ENCODE assay signal across 20 cellular contexts in the genomic region with DNA sequence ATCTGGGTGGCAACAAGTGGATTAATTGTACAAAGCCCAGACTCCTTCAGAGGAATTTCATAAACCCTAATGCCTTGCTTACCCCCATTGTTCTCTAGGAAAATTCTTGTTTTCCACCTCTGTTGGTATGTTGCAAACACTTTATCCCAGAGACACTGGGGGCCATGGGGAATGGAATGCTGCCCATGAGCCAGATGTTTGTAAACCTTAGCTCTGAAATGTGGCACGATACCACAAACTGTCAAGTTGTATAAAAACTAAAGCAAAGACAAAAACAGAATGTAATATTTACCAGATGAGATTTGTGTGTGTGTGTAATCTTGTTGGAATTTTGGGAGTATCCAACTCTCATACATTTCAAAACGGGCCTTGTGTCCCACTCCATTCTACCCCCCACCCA.
"Had no signal": no experiment of that assay in that cellular context is flagged by ENCODE, and none has a peak within 500 bp of the region (broad histone marks: within the 10 kb centered on the region; RNA-seq: fewer than 3 reads in every experiment).

No MANE protein-coding gene starts in this region.

- H3K4me3 ChIP-seq: body of pancreas, coronary artery, heart right ventricle, left lung, tibial nerve had no signal

- H3K36me3 ChIP-seq: heart right ventricle, left lung, tibial nerve had no signal

- H3K4me1 ChIP-seq: body of pancreas, left lung, tibial nerve had no signal

- H3K36me3 Mint-ChIP-seq: activated naive CD4-positive, alpha-beta T cell treated with anti-CD3 and anti-CD28 coated beads, Interleukin-2, amount 50 U/mL, for 24 hours had no signal

- H3K4me1 Mint-ChIP-seq: activated naive CD4-positive, alpha-beta T cell treated with anti-CD3 and anti-CD28 coated beads, Interleukin-2, amount 50 U/mL, for 24 hours had no signal

- H3K27ac Mint-ChIP-seq: activated naive CD4-positive, alpha-beta T cell treated with anti-CD3 and anti-CD28 coated beads, Interleukin-2, amount 50 U/mL, for 24 hours; memory B cell; nephron had no signal

- ATAC-seq: body of pancreas, heart right ventricle, left lung had no signal

- H3K9me3 Mint-ChIP-seq: activated naive CD4-positive, alpha-beta T cell treated with anti-CD3 and anti-CD28 coated beads, Interleukin-2, amount 50 U/mL, for 24 hours; memory B cell; nephron had no signal

- H3K27ac ChIP-seq: body of pancreas, coronary artery, epithelial cell of prostate, heart right ventricle, left lung, tibial nerve had no signal

- H3K27me3 ChIP-seq: body of pancreas, heart right ventricle, left lung, tibial nerve had no signal

- H3K9me3 ChIP-seq: body of pancreas, heart right ventricle, left lung, tibial nerve had no signal

- H3K4me3 Mint-ChIP-seq: activated naive CD4-positive, alpha-beta T cell treated with anti-CD3 and anti-CD28 coated beads, Interleukin-2, amount 50 U/mL, for 24 hours; memory B cell; nephron had no signal

- DNase-seq: activated CD4-positive, alpha-beta T cell treated with anti-CD3 and anti-CD28 coated beads, Interleukin-2, amount 50 U/mL, for 1 hour; activated CD4-positive, CD25-positive, alpha-beta regulatory T cell; activated effector memory CD4-positive, alpha-beta T cell treated with Interleukin-2 at 50 U/mL for 16 hours; activated T-cell treated with anti-CD3 and anti-CD28 coated beads, Interleukin-2, amount 50 U/mL, for 1 hour; amniotic stem cell; body of pancreas; central memory CD4-positive, alpha-beta T cell; effector memory CD4-positive, alpha-beta T cell; foreskin melanocyte; heart right ventricle; islet precursor cell; left lung; stimulated activated CD4-positive, alpha-beta T cell treated with anti-CD3 and anti-CD28 coated beads, Interleukin-4, amount 100 ng/mL, for 4 hours; T-helper 2 cell had no signal
